Comparison of ENCODE assay signal across 1 cellular context in the genomic region with DNA sequence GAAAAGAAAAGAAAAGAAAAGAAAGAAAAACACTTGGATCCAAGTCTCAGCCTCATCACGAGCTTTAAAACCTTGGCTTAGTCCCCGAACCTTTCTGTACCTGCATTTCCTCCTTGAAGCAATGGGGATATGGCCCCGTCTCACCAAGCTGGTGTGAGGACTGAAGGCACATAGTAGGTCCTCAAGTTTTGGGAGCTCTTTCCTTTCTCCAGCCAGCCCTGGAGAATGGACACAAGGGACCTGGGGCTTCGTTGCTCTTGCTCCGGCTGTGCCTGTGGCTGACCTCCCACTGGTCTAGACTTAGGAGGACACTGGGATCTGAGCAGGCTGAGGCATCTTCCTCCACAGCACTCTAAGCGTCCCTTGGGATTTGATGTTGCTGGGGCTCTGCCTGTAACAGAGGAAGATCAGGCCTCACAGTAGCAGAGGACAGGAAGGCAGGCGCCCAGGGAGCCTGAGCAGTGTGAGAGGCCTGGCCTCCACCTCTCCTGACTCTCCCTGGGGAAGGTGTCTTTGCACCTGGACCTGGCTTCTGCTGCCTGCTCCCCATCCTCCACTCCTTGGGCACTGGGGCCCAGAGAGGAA.
TF ChIP-seq lines count a peak whose summit lies in the region.

No MANE protein-coding gene starts in this region.

TF ChIP-seq in K562, 482 proteins besides CTCF, POLR2A, EP300 and RAD21:
- TF ChIP-seq MXI1 (IDR thresholded peaks at IDR 0.05; ENCODE audit: low read depth, low read length) (no peak), NFE2 (IDR thresholded peaks at IDR 0.05; ENCODE audit: low read depth) (no peak), MYC (IDR thresholded peaks at IDR 0.05; ENCODE audit: low read depth, low read length) (no peak), MYC (CRISPR knock-in tag; IDR thresholded peaks at IDR 0.05; ENCODE audit: borderline replicate concordance, low read depth) (no peak), GABPB2 (CRISPR knock-in tag; conservative IDR thresholded peaks at IDR 0.05) (no peak), ZNF644 (tag; IDR thresholded peaks at IDR 0.05; ENCODE audit: low read depth) (no peak), ZKSCAN1 (IDR thresholded peaks at IDR 0.05; ENCODE audit: low read depth, low read length) (peak; percentile 89), CBX2 (IDR thresholded peaks at IDR 0.05; ENCODE audit: insufficient read depth, low read length, poor library complexity, severe bottlenecking) (no peak)
- TF ChIP-seq, protein P1, sequence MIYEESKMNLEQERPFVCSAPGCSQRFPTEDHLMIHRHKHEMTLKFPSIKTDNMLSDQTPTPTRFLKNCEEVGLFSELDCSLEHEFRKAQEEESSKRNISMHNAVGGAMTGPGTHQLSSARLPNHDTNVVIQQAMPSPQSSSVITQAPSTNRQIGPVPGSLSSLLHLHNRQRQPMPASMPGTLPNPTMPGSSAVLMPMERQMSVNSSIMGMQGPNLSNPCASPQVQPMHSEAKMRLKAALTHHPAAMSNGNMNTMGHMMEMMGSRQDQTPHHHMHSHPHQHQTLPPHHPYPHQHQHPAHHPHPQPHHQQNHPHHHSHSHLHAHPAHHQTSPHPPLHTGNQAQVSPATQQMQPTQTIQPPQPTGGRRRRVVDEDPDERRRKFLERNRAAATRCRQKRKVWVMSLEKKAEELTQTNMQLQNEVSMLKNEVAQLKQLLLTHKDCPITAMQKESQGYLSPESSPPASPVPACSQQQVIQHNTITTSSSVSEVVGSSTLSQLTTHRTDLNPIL (CRISPR knock-in tag; IDR thresholded peaks at IDR 0.05): no peak
TF ChIP-seq in K562: peak in this region for 1.
